Comparison of ENCODE assay signal across 8 cellular contexts in genomic region chr2:50492452-50492851, GRCh38.
DNase-seq lines count a peak whose midpoint lies in the region; ATAC-seq, FAIRE-seq and TF ChIP-seq lines count a peak whose summit lies in the region.

No MANE protein-coding gene starts in this region.

- no TSS peak for BruUV-seq in IMR-90 (replicated peaks; lab: Mats Ljungman, UMichigan)
- no TSS peak for BruUV-seq in MCF 10A (replicated peaks; lab: Mats Ljungman, UMichigan)

- no peaks in the 10 kb centered on the region for H3F3A ChIP-seq in GM23338 (replicated peaks; ENCODE audit: low read depth)
- H3F3A ChIP-seq in OCI-LY1 (ENCODE audit: insufficient read depth, low read length): no peaks in the 10 kb centered on the region

- dilution Hi-C loops in IMR-90 (cut with HindIII; ENCODE audit: low sequenced_read_pairs, unreplicated experiment) (no loop called here), keratinocyte (cut with MboI; ENCODE audit: extremely low pct_ligation_motif_present, low sequenced_read_pairs) (no loop called here)

- 0 out of 2 replicates have a peak overlapping the region, but pooled peaks have one; percentile 7 for H3K27ac Mint-ChIP-seq in GM23338
- H3K27ac Mint-ChIP-seq in MCF 10A (ENCODE audit: low read depth, unreplicated experiment): no peak overlapping the region

- H2BK15ac ChIP-seq in IMR-90 (ENCODE audit: low read depth, low read length): no peak overlapping the region

- H3K4me3 Mint-ChIP-seq in GM23338: no peak overlapping the region; the same call in 2 of the 3 replicates
- peak overlapping the region; percentile 41 for H3K4me3 Mint-ChIP-seq in MCF 10A (ENCODE audit: unreplicated experiment)

- no peaks in the 10 kb centered on the region for H4K20me1 ChIP-seq in GM23338 (replicated peaks; ENCODE audit: insufficient read depth)
- H4K20me1 ChIP-seq in IMR-90 (ENCODE audit: insufficient read depth, low read length): no peaks in the 10 kb centered on the region
- no peaks in the 10 kb centered on the region for H4K20me1 ChIP-seq in OCI-LY1 (ENCODE audit: insufficient read depth, low read length)
- H4K20me1 ChIP-seq in keratinocyte (ENCODE audit: control insufficient read depth, extremely low read depth, insufficient read depth, low read length): no peaks in the 10 kb centered on the region

- POLR2A ChIA-PET in IMR-90 (lab: Charles Lee; ENCODE audit: unreplicated experiment) (no interaction called here), MCF 10A (lab: Yijun Ruan, JAX) (interaction anchor here (0.5 to 0.8 kb wide), 3 partner anchors 30 to 1870 kb away, joined by 3 read pairs; no protein-coding TSS in a partner anchor)

- peaks cover 9% of the 10 kb centered on the region for H3K4me1 Mint-ChIP-seq in GM23338
- peaks cover 6% of the 10 kb centered on the region for H3K4me1 Mint-ChIP-seq in MCF 10A (ENCODE audit: insufficient read depth, unreplicated experiment)

- peak; percentile 67 for TF ChIP-seq RAD21 in IMR-90 (IDR thresholded peaks at IDR 0.05; ENCODE audit: low read length)

- H2AK9ac ChIP-seq in IMR-90 (replicated peaks; ENCODE audit: low read depth, low read length, poor library complexity): no peak overlapping the region

- no peaks in the 10 kb centered on the region for H3K27me3 ChIP-seq in GM23338 (ENCODE audit: insufficient read depth)
- no peaks in the 10 kb centered on the region; the same call in 1 of the 2 replicates for H3K27me3 ChIP-seq in IMR-90 (ENCODE audit: control insufficient read depth, insufficient read depth, low read length)
- no peaks in the 10 kb centered on the region for H3K27me3 ChIP-seq in OCI-LY1 (ENCODE audit: insufficient read depth, low read length)
- H3K27me3 ChIP-seq in keratinocyte (ENCODE audit: control insufficient read depth, extremely low read depth, insufficient read depth, low read length): no peaks in the 10 kb centered on the region
- H3K27me3 ChIP-seq in stomach smooth muscle (ENCODE audit: control insufficient read depth in 1 of 2, insufficient read depth in 2 of 2, low read length in 2 of 2): no peaks in the 10 kb centered on the region

- H2BK5ac ChIP-seq in IMR-90 (ENCODE audit: low read depth, low read length, poor library complexity, severe bottlenecking): no peak overlapping the region

- no peak for TF ChIP-seq POLR2A in IMR-90 (IDR thresholded peaks at IDR 0.05; ENCODE audit: low read depth, low read length)

- H3K27me3 Mint-ChIP-seq in GM23338 (ENCODE audit: insufficient read depth, low read depth, poor library complexity): no peaks in the 10 kb centered on the region
- H3K27me3 Mint-ChIP-seq in MCF 10A (ENCODE audit: insufficient read depth, unreplicated experiment): peaks cover 38% of the 10 kb centered on the region

- in situ Hi-C loops in IMR-90 (cut with MboI; ENCODE audit: low sequenced_read_pairs): loop anchor here (5.0 kb wide), 1 partner anchor 1890 kb away; no protein-coding TSS in a partner anchor

- no peak overlapping the region for H3K23ac ChIP-seq in IMR-90 (ENCODE audit: low read depth, low read length)

- no peak overlapping the region for H3K9ac ChIP-seq in IMR-90 (ENCODE audit: low read depth, low read length)
- no peak overlapping the region for H3K9ac ChIP-seq in OCI-LY1 (ENCODE audit: low read length)
- no peak overlapping the region for H3K9ac ChIP-seq in keratinocyte (ENCODE audit: control insufficient read depth, extremely low read depth, insufficient read depth, low read length)
- no peak overlapping the region for H3K9ac ChIP-seq in stomach smooth muscle (ENCODE audit: low read length in 2 of 2)

- no peak overlapping the region for H2BK120ac ChIP-seq in IMR-90 (ENCODE audit: low read depth, low read length)

- no peak overlapping the region for H4K5ac ChIP-seq in IMR-90 (ENCODE audit: low read depth, low read length)

- H3K9me3 ChIP-seq in IMR-90 (ENCODE audit: control insufficient read depth, insufficient read depth, low read length) (no peaks in the 10 kb centered on the region), OCI-LY1 (ENCODE audit: low read length) (no peaks in the 10 kb centered on the region), keratinocyte (ENCODE audit: control insufficient read depth, low read depth, low read length) (no peaks in the 10 kb centered on the region), stomach smooth muscle (ENCODE audit: control insufficient read depth in 2 of 2, low read length in 2 of 2) (no peaks in the 10 kb centered on the region)

- H3K14ac ChIP-seq in IMR-90 (replicated peaks; ENCODE audit: low read depth, low read length): no peak overlapping the region

- H3K79me2 ChIP-seq in GM23338 (replicated peaks; ENCODE audit: insufficient read depth) (no peaks in the 10 kb centered on the region), OCI-LY1 (ENCODE audit: insufficient read depth, low read length) (no peaks in the 10 kb centered on the region), keratinocyte (ENCODE audit: control insufficient read depth, insufficient read depth, low read length) (no peaks in the 10 kb centered on the region)

- WGBS in IMR-90 (ENCODE audit: extremely low coverage in 2 of 2, insufficient read length in 1 of 2), 2 experiments: no CpG with 5 or more reads among the region's 3 CpGs

- no peak for FAIRE-seq in keratinocyte (lab: Jason Lieb, UNC)

- H3K36me3 ChIP-seq in GM23338 (ENCODE audit: insufficient read depth) (no peaks in the 10 kb centered on the region), IMR-90 (ENCODE audit: control insufficient read depth, insufficient read depth, low read length) (no peaks in the 10 kb centered on the region), OCI-LY1 (ENCODE audit: insufficient read depth, low read length) (no peaks in the 10 kb centered on the region), keratinocyte (ENCODE audit: control insufficient read depth in 2 of 2, extremely low read depth in 1 of 2, insufficient read depth in 2 of 2, low read length in 2 of 2) (no peaks in the 10 kb centered on the region), stomach smooth muscle (ENCODE audit: control insufficient read depth in 2 of 2, insufficient read depth in 2 of 2, low read length in 2 of 2) (no peaks in the 10 kb centered on the region)

- H3K56ac ChIP-seq in IMR-90 (ENCODE audit: extremely low read depth, insufficient read depth, low read length): no peak overlapping the region

- H4K8ac ChIP-seq in IMR-90 (ENCODE audit: low read depth in 2 of 2, low read length in 2 of 2): no peak overlapping the region

- no peak overlapping the region for H3K4ac ChIP-seq in IMR-90 (ENCODE audit: low read depth, low read length)

- H4K91ac ChIP-seq in IMR-90 (ENCODE audit: insufficient read depth, low read depth, low read length): no peak overlapping the region

- ATAC-seq in GM23338: peak; percentile 93
- ATAC-seq in IMR-90 (ENCODE audit: low read depth): peak; percentile 83

- H3K4me2 ChIP-seq in GM23338 (no peak overlapping the region), IMR-90 (ENCODE audit: low read depth, low read length) (no peak overlapping the region; the same call in 1 of the 2 replicates), OCI-LY1 (ENCODE audit: low read length) (no peak overlapping the region), keratinocyte (ENCODE audit: control insufficient read depth, extremely low read depth, insufficient read depth, low read depth, low read length) (peak overlapping the region; percentile 54)

- CTCF ChIA-PET in IMR-90 (lab: Yijun Ruan, JAX) (interaction anchor here (0.5 to 1.3 kb wide), 4 partner anchors 9 to 816 kb away, joined by 3 read pairs; no protein-coding TSS in a partner anchor), MCF 10A (lab: Yijun Ruan, JAX) (interaction anchor here (0.6 to 3.4 kb wide), 48 partner anchors 9 to 1892 kb away, joined by 3 to 45 read pairs (median 4); no protein-coding TSS in a partner anchor)

- DNase-seq in A172 (ENCODE audit: low spot score): peak; percentile 51
- peak; percentile 41 for DNase-seq in GDM1 (lab: John Stamatoyannopoulos, UW)
- peak; percentile 83 for DNase-seq in GM23338 (ENCODE audit: low spot score)
- DNase-seq in IMR-90: peak; percentile 65
- peak; percentile 70 for DNase-seq in MCF 10A (ENCODE audit: unreplicated experiment)
- peak; percentile 5 for DNase-seq in keratinocyte (ENCODE audit: low read depth, low spot score)

- TF ChIP-seq CTCF in GM23338 (conservative IDR thresholded peaks at IDR 0.05; ENCODE audit: low read depth in 2 of 2) (peak; percentile 73 to 79), IMR-90 (conservative IDR thresholded peaks at IDR 0.05; ENCODE audit: low read depth, low read length) (peak; percentile 81), OCI-LY1 (IDR thresholded peaks at IDR 0.05; ENCODE audit: low read length) (peak; percentile 71), MCF 10A (IDR thresholded peaks at IDR 0.05; ENCODE audit: unreplicated experiment) (peak; percentile 65), keratinocyte (optimal IDR thresholded peaks at IDR 0.05 in 1 of 3, IDR thresholded peaks at IDR 0.05 in 1 of 3, conservative IDR thresholded peaks at IDR 0.05 in 1 of 3; ENCODE audit: extremely low read depth in 1 of 3, insufficient read depth in 2 of 3, low read length in 3 of 3) (peak; percentile 57 to 58 (median 57))

- intact Hi-C loops in IMR-90 (cut with micrococcal nuclease) (loop anchor here (1.0 to 5.0 kb wide), 2 partner anchors 1546 to 1890 kb away; no protein-coding TSS in a partner anchor), MCF 10A (cut with micrococcal nuclease) (loop anchor here (2.0 to 5.0 kb wide), 4 partner anchors 90 to 876 kb away; no protein-coding TSS in a partner anchor)

- H3K27ac ChIP-seq in GM23338 (ENCODE audit: low read depth) (no peak overlapping the region), IMR-90 (ENCODE audit: insufficient read depth, low read length) (no peak overlapping the region), OCI-LY1 (ENCODE audit: low read depth, low read length, poor library complexity, severe bottlenecking) (no peak overlapping the region), keratinocyte (ENCODE audit: control insufficient read depth, insufficient read depth, low read length) (no peak overlapping the region), stomach smooth muscle (ENCODE audit: low read length) (no peak overlapping the region)

- H3K4me1 ChIP-seq in GM23338 (ENCODE audit: insufficient read depth): peaks cover 6% of the 10 kb centered on the region
- H3K4me1 ChIP-seq in IMR-90 (ENCODE audit: control insufficient read depth, insufficient read depth, low read length): no peaks in the 10 kb centered on the region
- H3K4me1 ChIP-seq in OCI-LY1 (ENCODE audit: insufficient read depth, low read length, severe bottlenecking): no peaks in the 10 kb centered on the region
- peaks cover 10% of the 10 kb centered on the region for H3K4me1 ChIP-seq in keratinocyte (ENCODE audit: control insufficient read depth, extremely low read depth, insufficient read depth, low read length)
- H3K4me1 ChIP-seq in stomach smooth muscle (ENCODE audit: control insufficient read depth, insufficient read depth, low read length): no peaks in the 10 kb centered on the region

- H3K36me3 Mint-ChIP-seq in GM23338 (ENCODE audit: low read depth) (no peaks in the 10 kb centered on the region), MCF 10A (ENCODE audit: insufficient read depth, unreplicated experiment) (no peaks in the 10 kb centered on the region)

- H3K9me2 ChIP-seq in GM23338 (ENCODE audit: insufficient read depth) (no peaks in the 10 kb centered on the region), OCI-LY1 (ENCODE audit: low read depth, low read length) (no peaks in the 10 kb centered on the region)

- no peaks in the 10 kb centered on the region for H3K79me1 ChIP-seq in IMR-90 (ENCODE audit: low read depth in 1 of 2, low read length in 2 of 2)

- H3K9me3 Mint-ChIP-seq in GM23338: no peaks in the 10 kb centered on the region
- H3K9me3 Mint-ChIP-seq in MCF 10A (ENCODE audit: unreplicated experiment): no peaks in the 10 kb centered on the region

- no peak overlapping the region for H3K18ac ChIP-seq in IMR-90 (ENCODE audit: low read depth, low read length)

- H2AFZ ChIP-seq in GM23338 (no peak overlapping the region), IMR-90 (replicated peaks; ENCODE audit: low read length, poor library complexity) (no peak overlapping the region), OCI-LY1 (ENCODE audit: low read length) (no peak overlapping the region), keratinocyte (ENCODE audit: control insufficient read depth, low read length) (peak overlapping the region; percentile 71)

- H3K9me1 ChIP-seq in IMR-90 (ENCODE audit: insufficient read depth, low read length) (no peaks in the 10 kb centered on the region), keratinocyte (ENCODE audit: control insufficient read depth, extremely low read depth, insufficient read depth, low read length) (no peaks in the 10 kb centered on the region)

- H2AK5ac ChIP-seq in IMR-90 (ENCODE audit: low read depth, low read length): no peak overlapping the region

- H3K4me3 ChIP-seq in GM23338 (peak overlapping the region; percentile 20; the same call in 1 of the 2 replicates), IMR-90 (ENCODE audit: insufficient read depth, low read depth, low read length) (no peak overlapping the region), OCI-LY1 (ENCODE audit: low read depth, low read length, poor library complexity, severe bottlenecking) (no peak overlapping the region), keratinocyte (ENCODE audit: control insufficient read depth in 2 of 3, extremely low read depth in 1 of 3, insufficient read depth in 2 of 3, low read depth in 1 of 3, low read length in 3 of 3) (peak overlapping the region in 1 of 3 experiments; percentile 50), stomach smooth muscle (ENCODE audit: low read length in 2 of 2) (peak overlapping the region; percentile 1 to 54)

- H2BK20ac ChIP-seq in IMR-90 (ENCODE audit: low read depth, low read length): no peak overlapping the region

Comparison
In these comparisons a context has a peak if more than half of its experiments do, and no peak if none do; other contexts are left out.
1. DNase-seq: peak in every context shown above with its lines; median percentile 83 in GM23338; 70 in MCF 10A; 65 in IMR-90; 51 in A172; 41 in GDM1; 5 in keratinocyte.
2. H3K4me3 ChIP-seq: peak in GM23338 (single experiment) and stomach smooth muscle (2 of 2); none in IMR-90 (single experiment) and OCI-LY1 (single experiment).
3. Peak in every context shown above with its lines, with median percentiles within 50 percentile points of each other: CTCF ChIP-seq.